ENCODE assay signal across 30 cellular contexts in genomic region chr17:5635949-5636348, GRCh38.
"Had no signal": no experiment of that assay in that cellular context is flagged by ENCODE, and none has a peak within 500 bp of the region (broad histone marks: within the 10 kb centered on the region; RNA-seq: fewer than 3 reads in every experiment).

No MANE protein-coding gene starts in this region.

- FAIRE-seq: islet of Langerhans, pancreas had no signal

- H3K36me3 ChIP-seq: esophagus squamous epithelium, heart right ventricle, left lung, neutrophil, pancreas, stomach, thyroid gland had no signal

- H3K36me3 Mint-ChIP-seq: mesothelial cell of epicardium; naive B cell; natural killer cell treated with Interleukin-12 subunit alpha and Interleukin-12 subunit beta and Interleukin-15 and Interleukin-18, amount 100 ng/mL, for 72 hours had no signal

- H3K4me2 ChIP-seq: smooth muscle cell had no signal

- H3K27me3 ChIP-seq: pancreas, thyroid gland had no signal

- H3K9me3 ChIP-seq: esophagus squamous epithelium, heart right ventricle, left lung, mucosa of descending colon, neutrophil, pancreas, stomach, thyroid gland had no signal

- DNase-seq: dermis blood vessel endothelial cell; effector memory CD4-positive, alpha-beta T cell; erythroblast; esophagus squamous epithelium; foreskin melanocyte; glutamatergic neuron; heart right ventricle; hippocampal formation; left cardiac atrium; left lung; mesenchymal stem cell; mucosa of descending colon; naive B cell; pancreas; retina; stimulated activated CD4-positive, alpha-beta T cell treated with anti-CD3 and anti-CD28 coated beads, Interleukin-12 subunit alpha, Interleukin-12 subunit beta, amount 100 ng/mL, for 4 hours; stimulated activated CD4-positive, alpha-beta T cell treated with anti-CD3 and anti-CD28 coated beads, Interleukin-1b, Interleukin-23, amount 100 ng/mL, for 48 hours; stimulated activated CD4-positive, alpha-beta T cell treated with anti-CD3 and anti-CD28 coated beads, Interleukin-4, amount 100 ng/mL, for 1 hour; stimulated activated CD8-positive, alpha-beta memory T cell treated with anti-CD3 and anti-CD28 coated beads, Interleukin-4, amount 100 ng/mL, for 48 hours; stimulated activated naive CD4-positive, alpha-beta T cell; stomach; thyroid gland; trophoblast cell had no signal

- H3K9me3 Mint-ChIP-seq: mesothelial cell of epicardium; naive B cell; natural killer cell treated with Interleukin-12 subunit alpha and Interleukin-12 subunit beta and Interleukin-15 and Interleukin-18, amount 100 ng/mL, for 72 hours; neural crest cell had no signal

- H3K27ac ChIP-seq: coronary artery, esophagus squamous epithelium, heart right ventricle, left lung, neutrophil, pancreas, stomach, thyroid gland had no signal

- H3K27ac Mint-ChIP-seq: mesothelial cell of epicardium; naive B cell; natural killer cell treated with Interleukin-12 subunit alpha and Interleukin-12 subunit beta and Interleukin-15 and Interleukin-18, amount 100 ng/mL, for 72 hours had no signal

- H3K4me1 ChIP-seq: esophagus squamous epithelium, heart right ventricle, left lung, pancreas, stomach, thyroid gland had no signal

- H3K4me3 Mint-ChIP-seq: mesothelial cell of epicardium; naive B cell; natural killer cell treated with Interleukin-12 subunit alpha and Interleukin-12 subunit beta and Interleukin-15 and Interleukin-18, amount 100 ng/mL, for 72 hours; neural crest cell had no signal

- H3K4me1 Mint-ChIP-seq: mesothelial cell of epicardium, naive B cell, neural crest cell had no signal

- H3K4me3 ChIP-seq: coronary artery, esophagus squamous epithelium, heart right ventricle, left lung, mucosa of descending colon, pancreas, smooth muscle cell, stomach, thyroid gland had no signal
